11 cellular contexts compared by ENCODE assay signal in the genomic region with DNA sequence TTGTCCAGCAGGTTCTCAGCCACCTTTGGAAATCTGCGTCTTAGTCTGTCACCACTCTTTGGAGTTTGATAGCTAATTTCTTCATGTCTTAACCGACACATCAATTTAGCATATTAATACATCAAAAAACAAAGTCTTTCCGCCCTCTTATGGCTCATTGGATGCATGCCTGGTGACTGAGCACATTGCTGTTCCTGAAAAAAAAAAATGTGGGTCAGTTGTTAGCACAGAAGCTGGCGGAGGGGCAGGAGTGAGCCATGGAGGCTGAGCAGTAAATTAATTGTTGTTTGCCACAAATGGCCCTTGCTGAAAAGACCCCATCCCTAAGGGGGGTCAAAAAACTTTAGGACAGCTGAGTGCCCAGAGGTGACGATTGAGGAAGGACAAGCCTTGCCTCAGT. TPM values are rescaled to one million over a fixed set of nuclear protein-coding genes. Genes with fewer than 3 reads are reported as not detected.
"Had no signal": no experiment of that assay in that cellular context is flagged by ENCODE, and none has a peak within 500 bp of the region (broad histone marks: within the 10 kb centered on the region; RNA-seq: fewer than 3 reads in every experiment).

No MANE protein-coding gene starts in this region.

RNA-seq across cellular contexts. Expression of gene GPRIN2, which starts 16.9 kb away (rescaled TPM):
- total RNA-seq: activated B cell treated with CpG ODN at 0.5 μM for 24 hours; activated CD4-positive, alpha-beta T cell treated with anti-CD3 and anti-CD28 coated beads for 36 hours; activated CD8-positive, alpha-beta memory T cell treated with anti-CD3 and anti-CD28 coated beads for 36 hours; activated T-cell treated with anti-CD3 and anti-CD28 coated beads, Interleukin-2, amount 50 U/mL, for 4 hours; activated T-helper 2 cell treated with anti-CD3 and anti-CD28 coated beads, Interferon-gamma antibody, Interleukin-2, Interleukin-4, amounts not matched to agents 10 μg/mL and 5 μg/mL and 100 μg/mL, durations not matched to agents 14 hours and 24 hours and 36 hours; cardiac septum; fibroblast of lung; gastrocnemius medialis; natural killer cell treated with Interleukin-12 subunit alpha and Interleukin-12 subunit beta and Interleukin-15 and Interleukin-18, amount 100 ng/mL, for 72 hours; psoas muscle; T-helper 17 cell had no signal
- polyA plus RNA-seq: fibroblast of lung, psoas muscle had no signal
